Comparison of ENCODE assay signal across 11 cellular contexts in the genomic region with DNA sequence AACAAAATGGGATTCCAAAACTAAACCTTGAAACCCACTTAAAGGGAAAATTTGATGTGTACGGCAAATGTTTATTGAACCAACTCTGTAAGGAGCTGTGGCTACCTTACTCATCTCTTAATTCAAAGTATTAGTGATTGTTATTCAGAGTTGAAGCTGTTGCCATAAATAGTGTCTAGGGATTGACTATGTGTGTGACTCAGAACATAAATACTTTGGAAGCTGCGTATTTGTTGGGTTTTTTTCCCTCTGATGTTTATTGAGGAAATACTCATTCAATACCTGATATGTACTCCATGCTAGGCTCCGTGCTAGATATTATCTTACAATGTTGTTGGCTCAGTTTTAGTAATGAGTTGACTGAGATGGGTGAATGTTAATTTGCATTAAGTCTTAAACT.
DNase-seq lines count a peak whose midpoint lies in the region; ATAC-seq and TF ChIP-seq lines count a peak whose summit lies in the region.
"Had no signal": no experiment of that assay in that cellular context is flagged by ENCODE, and none has a peak within 500 bp of the region (broad histone marks: within the 10 kb centered on the region; RNA-seq: fewer than 3 reads in every experiment).

No MANE protein-coding gene starts in this region.

- peaks cover 11% of the 10 kb centered on the region for H3K4me1 Mint-ChIP-seq in activated CD8-positive, alpha-beta T cell treated with anti-CD3 and anti-CD28 coated beads for 36 hours (ENCODE audit: low read depth)
- no peaks in the 10 kb centered on the region for H3K4me1 Mint-ChIP-seq in activated CD8-positive, alpha-beta T cell treated with anti-CD3 and anti-CD28 coated beads, Interleukin-2, amount 10 ng/mL, durations not matched to agents 7 days and 5 days (ENCODE audit: low read depth)
- H3K4me1 Mint-ChIP-seq in natural killer cell = no peaks in the 10 kb centered on the region

- intact Hi-C loops in activated CD8-positive, alpha-beta T cell treated with anti-CD3 and anti-CD28 coated beads for 36 hours (cut with micrococcal nuclease) = no loop called here
- intact Hi-C loops in natural killer cell (cut with micrococcal nuclease) = no loop called here

- ATAC-seq in activated CD8-positive, alpha-beta T cell treated with anti-CD3 and anti-CD28 coated beads for 36 hours = peak; percentile 37
- no peak for ATAC-seq in activated CD8-positive, alpha-beta T cell treated with anti-CD3 and anti-CD28 coated beads, Interleukin-2, amount 10 ng/mL, durations not matched to agents 7 days and 5 days
- ATAC-seq in natural killer cell (no peak), HG02763 (IDR thresholded peaks at IDR 0.05; ENCODE audit: unreplicated experiment) (no peak)
- ATAC-seq: left colon had no signal

- no peak overlapping the region for H3K4me3 Mint-ChIP-seq in activated CD8-positive, alpha-beta T cell treated with anti-CD3 and anti-CD28 coated beads for 36 hours
- H3K4me3 Mint-ChIP-seq in activated CD8-positive, alpha-beta T cell treated with anti-CD3 and anti-CD28 coated beads, Interleukin-2, amount 10 ng/mL, durations not matched to agents 7 days and 5 days = no peak overlapping the region
- no peak overlapping the region for H3K4me3 Mint-ChIP-seq in natural killer cell

- CTCF ChIA-PET in activated CD8-positive, alpha-beta T cell treated with anti-CD3 and anti-CD28 coated beads for 36 hours (lab: Charles Lee) = interaction anchor here (0.6 kb wide), 1 partner anchor 986 kb away, joined by 3 read pairs; no protein-coding TSS in a partner anchor
- CTCF ChIA-PET in activated CD8-positive, alpha-beta T cell treated with anti-CD3 and anti-CD28 coated beads, Interleukin-2, amount 10 ng/mL, durations not matched to agents 7 days and 5 days (lab: Charles Lee) = interaction anchor here (1.5 kb wide), 1 partner anchor 132 kb away, joined by 3 read pairs; no protein-coding TSS in a partner anchor
- CTCF ChIA-PET in RWPE1 (lab: Yijun Ruan, JAX) = no interaction called here
- CTCF ChIA-PET in GM10248 (lab: Yijun Ruan, JAX) = interaction anchor here (2.1 kb wide), 1 partner anchor 10 kb away, joined by 7 read pairs; no protein-coding TSS in a partner anchor

- no peak overlapping the region for H3K27ac ChIP-seq in RWPE1
- H3K27ac ChIP-seq: prostate gland had no signal

- H3K4me3 ChIP-seq in fibroblast of mammary gland (ENCODE audit: control insufficient read depth, low read depth, low read length) = no peak overlapping the region
- H3K4me3 ChIP-seq: prostate gland had no signal

- TF ChIP-seq CTCF in activated CD8-positive, alpha-beta T cell treated with anti-CD3 and anti-CD28 coated beads for 36 hours (IDR thresholded peaks at IDR 0.05) = no peak
- TF ChIP-seq CTCF in RWPE1 (conservative IDR thresholded peaks at IDR 0.05; ENCODE audit: low read depth) (no peak), fibroblast of mammary gland (conservative IDR thresholded peaks at IDR 0.05; ENCODE audit: control insufficient read depth, insufficient read depth, low read depth, low read length) (no peak), GM10248 (IDR thresholded peaks at IDR 0.05; ENCODE audit: control extremely low read depth, extremely low read depth, low read depth, missing control alignments) (no peak), natural killer cell (IDR thresholded peaks at IDR 0.05) (no peak)

- DNase-seq in activated CD8-positive, alpha-beta T cell treated with anti-CD3 and anti-CD28 coated beads for 36 hours = no peak
- no peak for DNase-seq in activated CD8-positive, alpha-beta T cell treated with anti-CD3 and anti-CD28 coated beads, Interleukin-2, amount 10 ng/mL, durations not matched to agents 7 days and 5 days
- DNase-seq in RWPE1 (ENCODE audit: low spot score) (peak; percentile 65), fibroblast of mammary gland (ENCODE audit: low read depth) (peak; percentile 90), smooth muscle cell of the brain vasculature (ENCODE audit: low read depth, low spot score) (peak; percentile 35), GM10248 (ENCODE audit: extremely low spot score) (no peak), natural killer cell (no peak)
- DNase-seq: left colon, NCI-H146 had no signal

- H3K9me3 Mint-ChIP-seq in activated CD8-positive, alpha-beta T cell treated with anti-CD3 and anti-CD28 coated beads for 36 hours = no peaks in the 10 kb centered on the region
- H3K9me3 Mint-ChIP-seq in activated CD8-positive, alpha-beta T cell treated with anti-CD3 and anti-CD28 coated beads, Interleukin-2, amount 10 ng/mL, durations not matched to agents 7 days and 5 days (ENCODE audit: insufficient read depth) = no peaks in the 10 kb centered on the region
- no peaks in the 10 kb centered on the region for H3K9me3 Mint-ChIP-seq in natural killer cell

- peaks cover 11% of the 10 kb centered on the region for H3K36me3 Mint-ChIP-seq in activated CD8-positive, alpha-beta T cell treated with anti-CD3 and anti-CD28 coated beads for 36 hours (ENCODE audit: low read depth)
- H3K36me3 Mint-ChIP-seq in activated CD8-positive, alpha-beta T cell treated with anti-CD3 and anti-CD28 coated beads, Interleukin-2, amount 10 ng/mL, durations not matched to agents 7 days and 5 days (ENCODE audit: low read depth) = peaks cover 2% of the 10 kb centered on the region
- H3K36me3 Mint-ChIP-seq in natural killer cell = peaks cover 14% of the 10 kb centered on the region

- POLR2A ChIA-PET in activated CD8-positive, alpha-beta T cell treated with anti-CD3 and anti-CD28 coated beads for 36 hours (lab: Charles Lee) = no interaction called here
- POLR2A ChIA-PET in activated CD8-positive, alpha-beta T cell treated with anti-CD3 and anti-CD28 coated beads, Interleukin-2, amount 10 ng/mL, durations not matched to agents 7 days and 5 days (lab: Charles Lee) = no interaction called here
- POLR2A ChIA-PET in RWPE1 (lab: Yijun Ruan, JAX; ENCODE audit: low non-redundant PET) = no interaction called here
- POLR2A ChIA-PET in GM10248 (lab: Yijun Ruan, JAX) = no interaction called here

- H3K27ac Mint-ChIP-seq in activated CD8-positive, alpha-beta T cell treated with anti-CD3 and anti-CD28 coated beads for 36 hours = no peak overlapping the region
- H3K27ac Mint-ChIP-seq in activated CD8-positive, alpha-beta T cell treated with anti-CD3 and anti-CD28 coated beads, Interleukin-2, amount 10 ng/mL, durations not matched to agents 7 days and 5 days = no peak overlapping the region
- no peak overlapping the region for H3K27ac Mint-ChIP-seq in natural killer cell

- no peaks in the 10 kb centered on the region for H3K27me3 Mint-ChIP-seq in activated CD8-positive, alpha-beta T cell treated with anti-CD3 and anti-CD28 coated beads for 36 hours
- H3K27me3 Mint-ChIP-seq in activated CD8-positive, alpha-beta T cell treated with anti-CD3 and anti-CD28 coated beads, Interleukin-2, amount 10 ng/mL, durations not matched to agents 7 days and 5 days (ENCODE audit: low read depth) = no peaks in the 10 kb centered on the region
- H3K27me3 Mint-ChIP-seq in natural killer cell (ENCODE audit: low read depth in 2 of 2) = no peaks in the 10 kb centered on the region

Comparison
In these comparisons a context has a peak if more than half of its experiments do, and no peak if none do; other contexts are left out.
1. DNase-seq: peak in RWPE1 (single experiment), fibroblast of mammary gland (single experiment) and smooth muscle cell of the brain vasculature (single experiment); none in activated CD8-positive, alpha-beta T cell treated with anti-CD3 and anti-CD28 coated beads for 36 hours (single experiment), activated CD8-positive, alpha-beta T cell treated with anti-CD3 and anti-CD28 coated beads, Interleukin-2, amount 10 ng/mL, durations not matched to agents 7 days and 5 days (single experiment), GM10248 (single experiment) and natural killer cell (single experiment).